9 cellular contexts compared by ENCODE assay signal in genomic region chr11:19723572-19724342, GRCh38. TPM values are rescaled to one million over a fixed set of nuclear protein-coding genes. Genes with fewer than 3 reads are reported as not detected.
DNase-seq lines count a peak whose midpoint lies in the region; ATAC-seq and TF ChIP-seq lines count a peak whose summit lies in the region.
"Had no signal": no experiment of that assay in that cellular context is flagged by ENCODE, and none has a peak within 500 bp of the region (broad histone marks: within the 10 kb centered on the region; RNA-seq: fewer than 3 reads in every experiment).

No MANE protein-coding gene starts in this region.

- no peak for TF ChIP-seq CTCF in PC-3 (conservative IDR thresholded peaks at IDR 0.05; ENCODE audit: low read depth, low read length)
- TF ChIP-seq CTCF in suprapubic skin (IDR thresholded peaks at IDR 0.05), result no peak

- peaks cover 16% of the 10 kb centered on the region for H3F3A ChIP-seq in PC-3 (ENCODE audit: low read length, unreplicated experiment)

- H3K9me2 ChIP-seq in PC-3 (replicated peaks; ENCODE audit: low read length), result no peaks in the 10 kb centered on the region

- H3K27ac ChIP-seq in PC-3 (ENCODE audit: low read length) (peak overlapping the region; percentile 68), suprapubic skin (peak overlapping the region; percentile 26)

- 0 out of 2 replicates have a peak overlapping the region, but pooled peaks have one; percentile 7 for H2AFZ ChIP-seq in PC-3 (ENCODE audit: low read length)

- H3K4me3 ChIP-seq in PC-3 (ENCODE audit: low read length), result 0 out of 2 replicates have a peak overlapping the region, but pooled peaks have one; percentile 12
- no peak overlapping the region for H3K4me3 ChIP-seq in suprapubic skin

- no peaks in the 10 kb centered on the region for H3K9me3 ChIP-seq in PC-3 (ENCODE audit: low read length)
- no peaks in the 10 kb centered on the region for H3K9me3 ChIP-seq in suprapubic skin

- intact Hi-C loops in PC-3 (cut with micrococcal nuclease), result loop anchor here (1.0 to 5.0 kb wide), 2 partner anchors 11 to 61 kb away; partner anchors contain the start of gene NAV2

- BruUV-seq in PC-3 (replicated peaks; lab: Mats Ljungman, UMichigan), result no TSS peak

- POLR2A ChIA-PET in PC-3 (lab: Charles Lee; ENCODE audit: unreplicated experiment), result no interaction called here

- no peaks in the 10 kb centered on the region for H3K9me3 Mint-ChIP-seq in activated naive CD8-positive, alpha-beta T cell (ENCODE audit: low read depth)
- H3K9me3 Mint-ChIP-seq: IgD-negative memory B cell had no signal

- DNase-seq in PC-3 (peak; percentile 84), iris pigment epithelial cell (ENCODE audit: low read depth) (peak; percentile 72), suprapubic skin (ENCODE audit: low spot score in 2 of 2) (no peak), DMS153 treated with DMSO at 0.1 percent for 48 hours (lab: John Stamatoyannopoulos, UW; ENCODE audit: unreplicated experiment) (no peak)

- CTCF ChIA-PET in PC-3 (lab: Charles Lee), result interaction anchor here (0.7 to 1.0 kb wide), 2 partner anchors 159 to 179 kb away, joined by 3 to 6 read pairs; no protein-coding TSS in a partner anchor

- no peaks in the 10 kb centered on the region for H3K36me3 Mint-ChIP-seq in activated naive CD8-positive, alpha-beta T cell
- H3K36me3 Mint-ChIP-seq: IgD-negative memory B cell had no signal

- ATAC-seq in PC-3, result peak; percentile 68
- no peak for ATAC-seq in HG03095 (IDR thresholded peaks at IDR 0.05; ENCODE audit: unreplicated experiment)
- ATAC-seq in GM18502 (IDR thresholded peaks at IDR 0.05; ENCODE audit: poor library complexity, unreplicated experiment), result no peak
- ATAC-seq in HG03045 (IDR thresholded peaks at IDR 0.05; ENCODE audit: unreplicated experiment), result no peak

- H3K9ac ChIP-seq in PC-3 (ENCODE audit: low read length), result no peak overlapping the region

- TF ChIP-seq POLR2A in suprapubic skin (IDR thresholded peaks at IDR 0.05), result no peak

- H3K4me1 ChIP-seq in PC-3 (ENCODE audit: insufficient read depth, low read length) (peaks cover 70% of the 10 kb centered on the region), suprapubic skin (peaks cover 28% of the 10 kb centered on the region)

- no peaks in the 10 kb centered on the region for H3K27me3 Mint-ChIP-seq in activated naive CD8-positive, alpha-beta T cell

- H3K4me1 Mint-ChIP-seq in activated naive CD8-positive, alpha-beta T cell (ENCODE audit: low read depth), result peaks cover 29% of the 10 kb centered on the region
- H3K4me1 Mint-ChIP-seq: IgD-negative memory B cell had no signal

- H4K20me1 ChIP-seq in PC-3 (ENCODE audit: low read length), result no peaks in the 10 kb centered on the region

- H3K79me2 ChIP-seq in PC-3 (ENCODE audit: low read length), result peaks cover 77% of the 10 kb centered on the region

- WGBS in suprapubic skin, result 20% methylated on average over 5 of the region's 5 CpGs

- H3K36me3 ChIP-seq in PC-3 (ENCODE audit: low read depth, low read length) (peaks cover 5% of the 10 kb centered on the region; the same call in 1 of the 2 replicates), suprapubic skin (no peaks in the 10 kb centered on the region)

- H3K4me2 ChIP-seq in PC-3 (ENCODE audit: low read length), result peak overlapping the region; percentile 64

- H3K27me3 ChIP-seq in PC-3 (ENCODE audit: low read length) (no peaks in the 10 kb centered on the region), suprapubic skin (no peaks in the 10 kb centered on the region)

- H3K4me3 Mint-ChIP-seq in activated naive CD8-positive, alpha-beta T cell, result peak overlapping the region; percentile 36
- H3K4me3 Mint-ChIP-seq: IgD-negative memory B cell had no signal

- peak overlapping the region; percentile 74 for H3K27ac Mint-ChIP-seq in activated naive CD8-positive, alpha-beta T cell
- H3K27ac Mint-ChIP-seq: IgD-negative memory B cell had no signal

- no peak for TF ChIP-seq EP300 in suprapubic skin (IDR thresholded peaks at IDR 0.05)

RNA-seq across cellular contexts. Expression of gene NAV2, which starts 11.1 kb away (rescaled TPM):
- total RNA-seq in PC-3 (2014; rRNA removed) (10.4 and 14.9 TPM in 2 replicates), suprapubic skin (10 to 100 TPM in 3 of 4 donors, 1 to 10 TPM in 1; 9.1 to 34.7 (median 22.2) TPM)

Comparison
In these comparisons a context has a peak if more than half of its experiments do, and no peak if none do; other contexts are left out.
1. DNase-seq: peak in PC-3 (single experiment) and iris pigment epithelial cell (single experiment); none in suprapubic skin (0 of 2) and DMS153 treated with DMSO at 0.1 percent for 48 hours (single experiment).